1 cellular context compared by ENCODE assay signal in genomic region chr16:87854053-87854906, GRCh38.
TF ChIP-seq lines count a peak whose summit lies in the region.

No MANE protein-coding gene starts in this region.

TF ChIP-seq in HepG2, 621 proteins besides CTCF, POLR2A, EP300 and RAD21 (continued from another document and continues in another):
- TF ChIP-seq ZNF280D (CRISPR knock-in tag; IDR thresholded peaks at IDR 0.05) (no peak), DNMT1 (CRISPR knock-in tag; IDR thresholded peaks at IDR 0.05) (no peak), HIVEP1 (CRISPR knock-in tag; IDR thresholded peaks at IDR 0.05) (peak; percentile 23; the same call in 1 of the 2 replicates), ZHX2 (IDR thresholded peaks at IDR 0.05; ENCODE audit: low read depth) (no peak), ZHX2 (CRISPR knock-in tag; IDR thresholded peaks at IDR 0.05; ENCODE audit: borderline replicate concordance) (no peak), ZBTB33 (CRISPR knock-in tag; IDR thresholded peaks at IDR 0.05) (peak; percentile 27; the same call in 1 of the 2 replicates), ZNF572 (CRISPR knock-in tag; IDR thresholded peaks at IDR 0.05) (no peak), TBL1XR1 (IDR thresholded peaks at IDR 0.05; ENCODE audit: borderline replicate concordance, low read length, partially characterized antibody) (no peak), ZNF160 (CRISPR knock-in tag; IDR thresholded peaks at IDR 0.05) (no peak), ZNF331 (CRISPR knock-in tag; IDR thresholded peaks at IDR 0.05) (no peak), ZBTB34 (CRISPR knock-in tag; IDR thresholded peaks at IDR 0.05) (no peak), NFYB (CRISPR knock-in tag; IDR thresholded peaks at IDR 0.05) (no peak), ZNF367 (CRISPR knock-in tag; IDR thresholded peaks at IDR 0.05; ENCODE audit: borderline replicate concordance) (no peak), MYPOP (CRISPR knock-in tag; IDR thresholded peaks at IDR 0.05) (no peak), PLSCR1 (CRISPR knock-in tag; IDR thresholded peaks at IDR 0.05; ENCODE audit: borderline replicate concordance) (no peak), ZNF737 (CRISPR knock-in tag; IDR thresholded peaks at IDR 0.05; ENCODE audit: borderline replicate concordance) (0 out of 2 replicates have a peak, but pooled peaks have one; percentile 0), ZNF609 (CRISPR knock-in tag; IDR thresholded peaks at IDR 0.05; ENCODE audit: borderline replicate concordance) (no peak; the same call in 1 of the 2 replicates), MZF1 (CRISPR knock-in tag; IDR thresholded peaks at IDR 0.05; ENCODE audit: borderline replicate concordance) (no peak), PHF8 (CRISPR knock-in tag; IDR thresholded peaks at IDR 0.05) (no peak; the same call in 1 of the 2 replicates), ZNF510 (CRISPR knock-in tag; IDR thresholded peaks at IDR 0.05; ENCODE audit: low read depth) (peak; percentile 80), KAT2B (IDR thresholded peaks at IDR 0.05; ENCODE audit: borderline replicate concordance, low read depth, low read length) (no peak), ZNF407 (CRISPR knock-in tag; IDR thresholded peaks at IDR 0.05; ENCODE audit: not compliant biosample characterization) (no peak)
